ENCODE assay signal across 18 cellular contexts in genomic region chr22:41085842-41086241, GRCh38. TPM values are rescaled to one million over a fixed set of nuclear protein-coding genes. Genes with fewer than 3 reads are reported as not detected.
DNase-seq lines count a peak whose midpoint lies in the region; ATAC-seq, FAIRE-seq and TF ChIP-seq lines count a peak whose summit lies in the region.
"Had no signal": no experiment of that assay in that cellular context is flagged by ENCODE, and none has a peak within 500 bp of the region (broad histone marks: within the 10 kb centered on the region; RNA-seq: fewer than 3 reads in every experiment).

No MANE protein-coding gene starts in this region.

- H3K79me2 ChIP-seq in OCI-LY1 (ENCODE audit: insufficient read depth, low read length) (no peaks in the 10 kb centered on the region), SU-DHL-6 (ENCODE audit: insufficient read depth, low read length) (no peaks in the 10 kb centered on the region)

- H3K27ac Mint-ChIP-seq in mesothelial cell of epicardium = peak overlapping the region; percentile 23

- no peak for TF ChIP-seq CTCF in OCI-LY1 (IDR thresholded peaks at IDR 0.05; ENCODE audit: low read length)
- TF ChIP-seq CTCF in SU-DHL-6 (IDR thresholded peaks at IDR 0.05; ENCODE audit: insufficient read depth, low read length, poor library complexity, severe bottlenecking) = no peak
- TF ChIP-seq CTCF in mesothelial cell of epicardium (IDR thresholded peaks at IDR 0.05; ENCODE audit: unreplicated experiment) = no peak
- TF ChIP-seq CTCF in lower leg skin (IDR thresholded peaks at IDR 0.05) = no peak

- H3K4me1 ChIP-seq in OCI-LY1 (ENCODE audit: insufficient read depth, low read length, severe bottlenecking) = peaks cover 5% of the 10 kb centered on the region
- H3K4me1 ChIP-seq: BE2C had no signal

- intact Hi-C loops in lower leg skin (cut with DNase I; ENCODE audit: low total_unique reads) = no loop called here

- TF ChIP-seq POLR2A in lower leg skin (IDR thresholded peaks at IDR 0.05) (no peak), GM12892 (IDR thresholded peaks at IDR 0.05; ENCODE audit: low read depth, low read length) (no peak)

- 0 out of 2 replicates have a peak overlapping the region, but pooled peaks have one; percentile 34 for H2AFZ ChIP-seq in OCI-LY1 (ENCODE audit: low read length)
- peak overlapping the region; percentile 26 for H2AFZ ChIP-seq in SU-DHL-6 (ENCODE audit: low read depth, low read length, severe bottlenecking)

- H3K27ac ChIP-seq in OCI-LY1 (ENCODE audit: low read depth, low read length, poor library complexity, severe bottlenecking) (peak overlapping the region; percentile 59), SU-DHL-6 (ENCODE audit: low read depth, low read length) (no peak overlapping the region)
- H3K27ac ChIP-seq: A549, C4-2B had no signal

- no peaks in the 10 kb centered on the region for H3K36me3 ChIP-seq in OCI-LY1 (ENCODE audit: insufficient read depth, low read length)
- no peaks in the 10 kb centered on the region for H3K36me3 ChIP-seq in SU-DHL-6 (ENCODE audit: low read length)
- H3K36me3 ChIP-seq: BE2C had no signal

- H3K4me1 Mint-ChIP-seq in mesothelial cell of epicardium = peaks cover 5% of the 10 kb centered on the region

- H3K4me3 ChIP-seq in OCI-LY1 (ENCODE audit: low read depth, low read length, poor library complexity, severe bottlenecking) (no peak overlapping the region), SU-DHL-6 (ENCODE audit: insufficient read depth, low read length, poor library complexity, severe bottlenecking) (no peak overlapping the region), lower leg skin (ENCODE audit: low read depth, poor library complexity, severe bottlenecking) (no peak overlapping the region)
- H3K4me3 ChIP-seq: A549 had no signal

- no peaks in the 10 kb centered on the region for H3K27me3 ChIP-seq in OCI-LY1 (ENCODE audit: insufficient read depth, low read length)
- H3K27me3 ChIP-seq in SU-DHL-6 (ENCODE audit: low read length) = no peaks in the 10 kb centered on the region
- H3K27me3 ChIP-seq: BE2C had no signal

- H3K9me3 Mint-ChIP-seq in mesothelial cell of epicardium = no peaks in the 10 kb centered on the region
- H3K9me3 Mint-ChIP-seq: CD4-positive, alpha-beta memory T cell had no signal

- no peaks in the 10 kb centered on the region for H4K20me1 ChIP-seq in OCI-LY1 (ENCODE audit: insufficient read depth, low read length)
- no peaks in the 10 kb centered on the region for H4K20me1 ChIP-seq in SU-DHL-6 (ENCODE audit: low read depth, low read length)

- H3K4me2 ChIP-seq in OCI-LY1 (ENCODE audit: low read length) (no peak overlapping the region), SU-DHL-6 (ENCODE audit: low read depth, low read length, poor library complexity, severe bottlenecking) (no peak overlapping the region)
- H3K4me2 ChIP-seq: A549 had no signal

- ATAC-seq in HG02938 (IDR thresholded peaks at IDR 0.05; ENCODE audit: unreplicated experiment) = no peak
- ATAC-seq in HG02678 (IDR thresholded peaks at IDR 0.05; ENCODE audit: unreplicated experiment) = no peak
- ATAC-seq: A549 had no signal

- H3K9me2 ChIP-seq in OCI-LY1 (ENCODE audit: low read depth, low read length) (no peaks in the 10 kb centered on the region), SU-DHL-6 (replicated peaks; ENCODE audit: insufficient read depth, low read length) (no peaks in the 10 kb centered on the region)

- WGBS in lower leg skin, 2 donors = 70 to 86% methylated on average over 2 of the region's 2 CpGs

- FAIRE-seq in GM12892 (lab: Jason Lieb, UNC) = no peak
- FAIRE-seq: A549, D721Med, H54, HTR-8/SVneo had no signal

- no peak overlapping the region for H3K4me3 Mint-ChIP-seq in mesothelial cell of epicardium
- H3K4me3 Mint-ChIP-seq: CD4-positive, alpha-beta memory T cell had no signal

- no peaks in the 10 kb centered on the region for H3K36me3 Mint-ChIP-seq in mesothelial cell of epicardium
- H3K36me3 Mint-ChIP-seq: CD4-positive, alpha-beta memory T cell had no signal

- 0 out of 2 replicates have a peak, but pooled peaks cover 4% of the 10 kb centered on the region for H3F3A ChIP-seq in OCI-LY1 (ENCODE audit: insufficient read depth, low read length)
- peaks cover 10% of the 10 kb centered on the region for H3F3A ChIP-seq in SU-DHL-6 (ENCODE audit: insufficient read depth)

- DNase-seq in mesothelial cell of epicardium (ENCODE audit: low spot score in 2 of 2, unreplicated experiment in 2 of 2) = no peak
- DNase-seq in lower leg skin (ENCODE audit: low spot score in 2 of 2) = no peak
- no peak for DNase-seq in GM12892 (ENCODE audit: insufficient read length)
- DNase-seq: BE2C; CD4-positive, alpha-beta memory T cell; COR-L47; DMS153; DMS79 treated with DMSO at 0.1 percent for 48 hours; EL had no signal

- H3K9me3 ChIP-seq in OCI-LY1 (ENCODE audit: low read length) = no peaks in the 10 kb centered on the region
- H3K9me3 ChIP-seq in SU-DHL-6 (ENCODE audit: insufficient read depth, low read length) = no peaks in the 10 kb centered on the region
- H3K9me3 ChIP-seq: A549, BE2C had no signal

- H3K27me3 Mint-ChIP-seq in mesothelial cell of epicardium (ENCODE audit: low read depth) = no peaks in the 10 kb centered on the region
- H3K27me3 Mint-ChIP-seq: CD4-positive, alpha-beta memory T cell had no signal

- H3K9ac ChIP-seq in OCI-LY1 (ENCODE audit: low read length) (no peak overlapping the region), SU-DHL-6 (ENCODE audit: low read length) (no peak overlapping the region)

RNA-seq across cellular contexts. Expression of gene EP300, which starts 6.5 kb away (rescaled TPM):
- 113 to 124 TPM (median 123 TPM) in 3 replicates for total RNA-seq in mesothelial cell of epicardium
- total RNA-seq in lower leg skin = 10 to 100 TPM; 72.4 to 86.9 (median 74.9) TPM
- 24.6 TPM for polyA plus RNA-seq in GM12892 (2012; ENCODE audit: missing spikeins)
